Comparison of ENCODE assay signal across 1 cellular context in the genomic region with DNA sequence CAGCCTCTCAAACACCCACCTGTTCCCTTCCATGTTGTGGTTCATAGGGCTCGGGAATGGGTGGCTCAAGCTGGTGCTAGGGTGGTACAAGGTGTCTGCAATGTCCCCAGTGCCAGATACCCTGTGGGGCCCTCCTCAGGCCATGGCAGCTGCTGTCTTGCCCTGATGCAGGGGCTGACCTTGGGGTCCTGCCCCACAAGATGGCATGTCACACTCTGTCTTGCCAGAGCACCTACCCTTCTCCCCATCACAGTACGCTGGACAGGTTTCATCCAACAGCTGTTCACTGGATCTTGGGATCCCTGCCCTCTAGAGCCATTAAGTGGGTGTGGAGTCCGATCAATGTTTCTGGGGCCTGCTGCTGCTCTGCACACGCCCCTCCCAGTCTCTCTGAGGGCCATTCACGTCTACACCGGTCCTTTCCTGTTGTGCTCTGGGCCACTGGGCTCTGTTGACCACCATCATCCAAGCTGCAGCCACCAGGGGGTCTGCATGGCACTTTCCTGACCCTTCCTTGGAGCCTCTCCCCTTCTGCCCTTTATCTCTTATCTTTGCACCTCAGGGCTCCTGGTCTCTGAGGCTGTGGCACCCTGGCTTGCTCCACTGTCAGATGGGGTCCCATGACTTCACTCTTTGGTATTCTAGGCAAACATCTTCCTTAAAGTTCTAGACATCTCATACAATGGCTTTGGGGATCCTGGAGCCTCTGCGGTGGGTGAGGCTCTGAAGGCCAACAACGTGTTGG.
TF ChIP-seq lines count a peak whose summit lies in the region.

No MANE protein-coding gene starts in this region.

TF ChIP-seq in K562, 482 proteins besides CTCF, POLR2A, EP300 and RAD21 (continues in another document):
- TF ChIP-seq HES1 (IDR thresholded peaks at IDR 0.05; ENCODE audit: low read depth) (no peak), CREB5 (CRISPR knock-in tag; IDR thresholded peaks at IDR 0.05) (peak; percentile 53; the same call in 1 of the 2 replicates), XRCC5 (IDR thresholded peaks at IDR 0.05; ENCODE audit: low read depth, low read length) (no peak), GATAD2B (IDR thresholded peaks at IDR 0.05; ENCODE audit: borderline replicate concordance) (no peak), ZBTB43 (CRISPR knock-in tag; IDR thresholded peaks at IDR 0.05) (no peak), CTBP1 (IDR thresholded peaks at IDR 0.05; ENCODE audit: borderline replicate concordance) (no peak), SP2 (IDR thresholded peaks at IDR 0.05; ENCODE audit: extremely low read depth, low read depth, low read length, poor library complexity, severe bottlenecking) (no peak), TCF7L2 (IDR thresholded peaks at IDR 0.05; ENCODE audit: low read depth, low read length) (no peak), ZNF175 (CRISPR knock-in tag; IDR thresholded peaks at IDR 0.05; ENCODE audit: low read depth) (no peak), ZNF224 (CRISPR knock-in tag; IDR thresholded peaks at IDR 0.05) (no peak), NFATC3 (IDR thresholded peaks at IDR 0.05) (no peak), NFIC (IDR thresholded peaks at IDR 0.05) (no peak), BRF1 (IDR thresholded peaks at IDR 0.05; ENCODE audit: borderline replicate concordance, extremely low read depth, insufficient read length) (no peak), MYC (IDR thresholded peaks at IDR 0.05; ENCODE audit: low read depth, low read length) (no peak), MYC (CRISPR knock-in tag; IDR thresholded peaks at IDR 0.05; ENCODE audit: borderline replicate concordance, low read depth) (no peak), CBX5 (IDR thresholded peaks at IDR 0.05; ENCODE audit: borderline replicate concordance, low read depth) (no peak), ZNF253 (CRISPR knock-in tag; conservative IDR thresholded peaks at IDR 0.05) (no peak), HNRNPK (IDR thresholded peaks at IDR 0.05; ENCODE audit: low read depth, low read length, poor library complexity, severe bottlenecking) (no peak), OTX1 (CRISPR knock-in tag; IDR thresholded peaks at IDR 0.05) (no peak), ZNF24 (IDR thresholded peaks at IDR 0.05) (no peak), CEBPB (tag; IDR thresholded peaks at IDR 0.05) (no peak), CHD7 (IDR thresholded peaks at IDR 0.05; ENCODE audit: low read depth, low read length) (no peak), RBM17 (IDR thresholded peaks at IDR 0.05; ENCODE audit: borderline replicate concordance, low read depth, low read length) (no peak), PCBP1 (IDR thresholded peaks at IDR 0.05; ENCODE audit: low read depth, low read length, poor library complexity, severe bottlenecking) (no peak), MEF2D (tag; conservative IDR thresholded peaks at IDR 0.05; ENCODE audit: low read depth) (no peak), NCOA1 (IDR thresholded peaks at IDR 0.05; ENCODE audit: low read depth) (no peak)
- TF ChIP-seq, protein P1, sequence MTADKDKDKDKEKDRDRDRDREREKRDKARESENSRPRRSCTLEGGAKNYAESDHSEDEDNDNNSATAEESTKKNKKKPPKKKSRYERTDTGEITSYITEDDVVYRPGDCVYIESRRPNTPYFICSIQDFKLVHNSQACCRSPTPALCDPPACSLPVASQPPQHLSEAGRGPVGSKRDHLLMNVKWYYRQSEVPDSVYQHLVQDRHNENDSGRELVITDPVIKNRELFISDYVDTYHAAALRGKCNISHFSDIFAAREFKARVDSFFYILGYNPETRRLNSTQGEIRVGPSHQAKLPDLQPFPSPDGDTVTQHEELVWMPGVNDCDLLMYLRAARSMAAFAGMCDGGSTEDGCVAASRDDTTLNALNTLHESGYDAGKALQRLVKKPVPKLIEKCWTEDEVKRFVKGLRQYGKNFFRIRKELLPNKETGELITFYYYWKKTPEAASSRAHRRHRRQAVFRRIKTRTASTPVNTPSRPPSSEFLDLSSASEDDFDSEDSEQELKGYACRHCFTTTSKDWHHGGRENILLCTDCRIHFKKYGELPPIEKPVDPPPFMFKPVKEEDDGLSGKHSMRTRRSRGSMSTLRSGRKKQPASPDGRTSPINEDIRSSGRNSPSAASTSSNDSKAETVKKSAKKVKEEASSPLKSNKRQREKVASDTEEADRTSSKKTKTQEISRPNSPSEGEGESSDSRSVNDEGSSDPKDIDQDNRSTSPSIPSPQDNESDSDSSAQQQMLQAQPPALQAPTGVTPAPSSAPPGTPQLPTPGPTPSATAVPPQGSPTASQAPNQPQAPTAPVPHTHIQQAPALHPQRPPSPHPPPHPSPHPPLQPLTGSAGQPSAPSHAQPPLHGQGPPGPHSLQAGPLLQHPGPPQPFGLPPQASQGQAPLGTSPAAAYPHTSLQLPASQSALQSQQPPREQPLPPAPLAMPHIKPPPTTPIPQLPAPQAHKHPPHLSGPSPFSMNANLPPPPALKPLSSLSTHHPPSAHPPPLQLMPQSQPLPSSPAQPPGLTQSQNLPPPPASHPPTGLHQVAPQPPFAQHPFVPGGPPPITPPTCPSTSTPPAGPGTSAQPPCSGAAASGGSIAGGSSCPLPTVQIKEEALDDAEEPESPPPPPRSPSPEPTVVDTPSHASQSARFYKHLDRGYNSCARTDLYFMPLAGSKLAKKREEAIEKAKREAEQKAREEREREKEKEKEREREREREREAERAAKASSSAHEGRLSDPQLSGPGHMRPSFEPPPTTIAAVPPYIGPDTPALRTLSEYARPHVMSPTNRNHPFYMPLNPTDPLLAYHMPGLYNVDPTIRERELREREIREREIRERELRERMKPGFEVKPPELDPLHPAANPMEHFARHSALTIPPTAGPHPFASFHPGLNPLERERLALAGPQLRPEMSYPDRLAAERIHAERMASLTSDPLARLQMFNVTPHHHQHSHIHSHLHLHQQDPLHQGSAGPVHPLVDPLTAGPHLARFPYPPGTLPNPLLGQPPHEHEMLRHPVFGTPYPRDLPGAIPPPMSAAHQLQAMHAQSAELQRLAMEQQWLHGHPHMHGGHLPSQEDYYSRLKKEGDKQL (CRISPR knock-in tag; IDR thresholded peaks at IDR 0.05; ENCODE audit: borderline replicate concordance): no peak
- TF ChIP-seq, protein P2, sequence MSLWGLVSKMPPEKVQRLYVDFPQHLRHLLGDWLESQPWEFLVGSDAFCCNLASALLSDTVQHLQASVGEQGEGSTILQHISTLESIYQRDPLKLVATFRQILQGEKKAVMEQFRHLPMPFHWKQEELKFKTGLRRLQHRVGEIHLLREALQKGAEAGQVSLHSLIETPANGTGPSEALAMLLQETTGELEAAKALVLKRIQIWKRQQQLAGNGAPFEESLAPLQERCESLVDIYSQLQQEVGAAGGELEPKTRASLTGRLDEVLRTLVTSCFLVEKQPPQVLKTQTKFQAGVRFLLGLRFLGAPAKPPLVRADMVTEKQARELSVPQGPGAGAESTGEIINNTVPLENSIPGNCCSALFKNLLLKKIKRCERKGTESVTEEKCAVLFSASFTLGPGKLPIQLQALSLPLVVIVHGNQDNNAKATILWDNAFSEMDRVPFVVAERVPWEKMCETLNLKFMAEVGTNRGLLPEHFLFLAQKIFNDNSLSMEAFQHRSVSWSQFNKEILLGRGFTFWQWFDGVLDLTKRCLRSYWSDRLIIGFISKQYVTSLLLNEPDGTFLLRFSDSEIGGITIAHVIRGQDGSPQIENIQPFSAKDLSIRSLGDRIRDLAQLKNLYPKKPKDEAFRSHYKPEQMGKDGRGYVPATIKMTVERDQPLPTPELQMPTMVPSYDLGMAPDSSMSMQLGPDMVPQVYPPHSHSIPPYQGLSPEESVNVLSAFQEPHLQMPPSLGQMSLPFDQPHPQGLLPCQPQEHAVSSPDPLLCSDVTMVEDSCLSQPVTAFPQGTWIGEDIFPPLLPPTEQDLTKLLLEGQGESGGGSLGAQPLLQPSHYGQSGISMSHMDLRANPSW (CRISPR knock-in tag; IDR thresholded peaks at IDR 0.05): no peak
- TF ChIP-seq, protein P3, sequence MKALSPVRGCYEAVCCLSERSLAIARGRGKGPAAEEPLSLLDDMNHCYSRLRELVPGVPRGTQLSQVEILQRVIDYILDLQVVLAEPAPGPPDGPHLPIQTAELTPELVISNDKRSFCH (CRISPR knock-in tag; IDR thresholded peaks at IDR 0.05): no peak
- TF ChIP-seq, protein P3 (tag; IDR thresholded peaks at IDR 0.05): 0 out of 2 replicates have a peak, but pooled peaks have one; percentile 15
